ENCODE assay signal across 8 cellular contexts in genomic region chr4:102263024-102263787, GRCh38.
A peak's percentile ranks its signal among the peaks of the same experiment; 100 is the strongest.
DNase-seq lines count a peak whose midpoint lies in the region; ATAC-seq and TF ChIP-seq lines count a peak whose summit lies in the region.

No MANE protein-coding gene starts in this region.

- H2BK120ac ChIP-seq in trophoblast cell (ENCODE audit: insufficient read depth, low read length, poor library complexity) = no peak overlapping the region

- no peak overlapping the region for H3K18ac ChIP-seq in trophoblast cell (ENCODE audit: low read length)

- H3K4me2 ChIP-seq in GM23338 = no peak overlapping the region
- H3K4me2 ChIP-seq in KMS-11 = no peak overlapping the region
- no peak overlapping the region for H3K4me2 ChIP-seq in trophoblast cell (ENCODE audit: low read length)

- H3K4me1 ChIP-seq in GM23338 (ENCODE audit: insufficient read depth) (no peaks in the 10 kb centered on the region; the same call in 1 of the 2 replicates), KMS-11 (ENCODE audit: low read depth, poor library complexity, severe bottlenecking) (no peaks in the 10 kb centered on the region), trophoblast cell (ENCODE audit: control insufficient read depth in 1 of 2, insufficient read depth in 2 of 2, low read length in 2 of 2) (no peaks in the 10 kb centered on the region)

- WGBS in trophoblast cell (ENCODE audit: extremely low coverage, insufficient coverage, insufficient read length) = no CpG with 5 or more reads among the region's 3 CpGs

- H4K20me1 ChIP-seq in GM23338 (replicated peaks; ENCODE audit: insufficient read depth) = no peaks in the 10 kb centered on the region
- no peaks in the 10 kb centered on the region for H4K20me1 ChIP-seq in KMS-11 (ENCODE audit: insufficient read depth)

- H3K9me3 Mint-ChIP-seq in GM23338 = no peaks in the 10 kb centered on the region

- peak; percentile 48 for TF ChIP-seq CTCF in AG04449 (IDR thresholded peaks at IDR 0.05; ENCODE audit: insufficient read depth, low read length, missing control alignments)
- TF ChIP-seq CTCF in GM06990 (IDR thresholded peaks at IDR 0.05; ENCODE audit: insufficient read depth, low read length, poor library complexity, severe bottlenecking) = peak; percentile 58
- TF ChIP-seq CTCF in GM23338 (conservative IDR thresholded peaks at IDR 0.05; ENCODE audit: low read depth in 2 of 2) = peak; percentile 73 to 78
- peak; percentile 73 for TF ChIP-seq CTCF in KMS-11 (conservative IDR thresholded peaks at IDR 0.05; ENCODE audit: low read depth, low read length)
- peak; percentile 72 for TF ChIP-seq CTCF in epithelial cell of proximal tubule (conservative IDR thresholded peaks at IDR 0.05; ENCODE audit: low read depth, low read length)

- intact Hi-C loops in posterior cingulate gyrus (cut with DNase I) = no loop called here

- POLR2A ChIA-PET in AG04449 (lab: Yijun Ruan, JAX) = no interaction called here

- no peak overlapping the region for H3K9ac ChIP-seq in KMS-11
- H3K9ac ChIP-seq in trophoblast cell (ENCODE audit: low read length) = no peak overlapping the region

- no peak overlapping the region for H2BK5ac ChIP-seq in trophoblast cell (ENCODE audit: low read depth, low read length, poor library complexity)

- no peak overlapping the region for H3K4me3 Mint-ChIP-seq in GM23338

- H3K14ac ChIP-seq in trophoblast cell (ENCODE audit: low read length) = no peak overlapping the region

- H3K27me3 ChIP-seq in GM06990 (replicated peaks; ENCODE audit: control insufficient read depth, insufficient read depth, low read length) = no peaks in the 10 kb centered on the region
- H3K27me3 ChIP-seq in GM23338 (ENCODE audit: insufficient read depth) = no peaks in the 10 kb centered on the region
- H3K27me3 ChIP-seq in KMS-11 (ENCODE audit: insufficient read depth, low read depth) = no peaks in the 10 kb centered on the region
- H3K27me3 ChIP-seq in trophoblast cell (ENCODE audit: insufficient read depth, low read length) = no peaks in the 10 kb centered on the region

- H3K23ac ChIP-seq in trophoblast cell (ENCODE audit: low read length) = no peak overlapping the region

- H3K4me3 ChIP-seq in AG04449 (ENCODE audit: low read depth, low read length) (no peak overlapping the region), GM06990 (replicated peaks; ENCODE audit: low read depth, low read length) (no peak overlapping the region), GM23338 (no peak overlapping the region), KMS-11 (IDR thresholded peaks at IDR 0.05; ENCODE audit: insufficient read depth, low read depth, low read length) (no peak overlapping the region), epithelial cell of proximal tubule (ENCODE audit: low read depth, low read length) (no peak overlapping the region), trophoblast cell (ENCODE audit: low read depth, low read length) (no peak overlapping the region)

- H4K91ac ChIP-seq in trophoblast cell (ENCODE audit: low read depth, low read length) = no peak overlapping the region

- H2AFZ ChIP-seq in GM23338 (no peak overlapping the region), KMS-11 (ENCODE audit: low read depth) (no peak overlapping the region), trophoblast cell (ENCODE audit: insufficient read depth, low read length, poor library complexity) (no peak overlapping the region)

- no peaks in the 10 kb centered on the region for H3K36me3 Mint-ChIP-seq in GM23338 (ENCODE audit: low read depth)

- no peak overlapping the region for H3K4ac ChIP-seq in trophoblast cell (ENCODE audit: low read depth, low read length)

- no peak overlapping the region for H2AK5ac ChIP-seq in trophoblast cell (ENCODE audit: low read length)

- H3K36me3 ChIP-seq in GM06990 (ENCODE audit: control insufficient read depth, insufficient read depth, low read length) = no peaks in the 10 kb centered on the region; the same call in 1 of the 2 replicates
- no peaks in the 10 kb centered on the region for H3K36me3 ChIP-seq in GM23338 (ENCODE audit: insufficient read depth)
- no peaks in the 10 kb centered on the region for H3K36me3 ChIP-seq in KMS-11 (ENCODE audit: insufficient read depth)
- H3K36me3 ChIP-seq in trophoblast cell (ENCODE audit: control insufficient read depth in 1 of 2, insufficient read depth in 2 of 2, low read length in 2 of 2) = peaks cover 0 to 1% of the 10 kb centered on the region in 2 experiments

- ATAC-seq in GM23338 = peak; percentile 91

- no peak overlapping the region for H2BK12ac ChIP-seq in trophoblast cell (ENCODE audit: low read length)

- CTCF ChIA-PET in AG04449 (lab: Yijun Ruan, JAX) = interaction anchor here (0.7 to 1.3 kb wide), 3 partner anchors 11 to 1425 kb away, joined by 3 read pairs; no protein-coding TSS in a partner anchor

- DNase-seq in AG04449 (ENCODE audit: low read depth, low spot score) (no peak), GM06990 (ENCODE audit: extremely low read depth, insufficient read length) (peak; percentile 18), GM23338 (ENCODE audit: low spot score) (peak; percentile 68), RKO (ENCODE audit: low spot score) (peak; percentile 67), epithelial cell of proximal tubule (ENCODE audit: low read depth) (peak; percentile 46), trophoblast cell (peak; percentile 43 to 86), posterior cingulate gyrus (no peak)

- no peak overlapping the region for H4K12ac ChIP-seq in trophoblast cell (ENCODE audit: low read depth, low read length)

- H3K9me3 ChIP-seq in trophoblast cell (ENCODE audit: insufficient read depth, low read depth, low read length) = no peaks in the 10 kb centered on the region

- H3K79me2 ChIP-seq in GM23338 (replicated peaks; ENCODE audit: insufficient read depth) (no peaks in the 10 kb centered on the region), KMS-11 (ENCODE audit: insufficient read depth, low read depth) (no peaks in the 10 kb centered on the region), trophoblast cell (ENCODE audit: control insufficient read depth, insufficient read depth, low read length, poor library complexity) (no peaks in the 10 kb centered on the region)

- H3K9me2 ChIP-seq in GM23338 (ENCODE audit: insufficient read depth) = no peaks in the 10 kb centered on the region

- no peaks in the 10 kb centered on the region for H3K27me3 Mint-ChIP-seq in GM23338 (ENCODE audit: insufficient read depth, low read depth, poor library complexity)

- H3K27ac ChIP-seq in GM23338 (ENCODE audit: low read depth) (no peak overlapping the region), KMS-11 (no peak overlapping the region), trophoblast cell (ENCODE audit: low read depth, low read length) (no peak overlapping the region)

- no peak overlapping the region for H3K27ac Mint-ChIP-seq in GM23338

- peaks cover 7% of the 10 kb centered on the region for H3K4me1 Mint-ChIP-seq in GM23338

- no peaks in the 10 kb centered on the region for H3K79me1 ChIP-seq in trophoblast cell (ENCODE audit: low read length)

- H4K8ac ChIP-seq in trophoblast cell (ENCODE audit: low read depth, low read length) = no peak overlapping the region

- no peaks in the 10 kb centered on the region for H3F3A ChIP-seq in GM23338 (replicated peaks; ENCODE audit: low read depth)

TF ChIP-seq in GM23338, 12 proteins besides CTCF, POLR2A, EP300 and RAD21:
- TF ChIP-seq POLR2AphosphoS5 (IDR thresholded peaks at IDR 0.05; ENCODE audit: low read depth) (no peak), NANOG (IDR thresholded peaks at IDR 0.05; ENCODE audit: borderline replicate concordance) (no peak)
TF ChIP-seq in GM23338: peak in this region for 0.

Comparison
In these comparisons a context has a peak if more than half of its experiments do, and no peak if none do; other contexts are left out.
1. DNase-seq: peak in GM06990 (single experiment), GM23338 (single experiment), RKO (single experiment), epithelial cell of proximal tubule (single experiment) and trophoblast cell (2 of 2); none in AG04449 (single experiment) and posterior cingulate gyrus (0 of 10).
2. Peak in every context shown above with its lines, with median percentiles within 50 percentile points of each other: CTCF ChIP-seq.